Comparison of ENCODE assay signal across 8 cellular contexts in the genomic region with DNA sequence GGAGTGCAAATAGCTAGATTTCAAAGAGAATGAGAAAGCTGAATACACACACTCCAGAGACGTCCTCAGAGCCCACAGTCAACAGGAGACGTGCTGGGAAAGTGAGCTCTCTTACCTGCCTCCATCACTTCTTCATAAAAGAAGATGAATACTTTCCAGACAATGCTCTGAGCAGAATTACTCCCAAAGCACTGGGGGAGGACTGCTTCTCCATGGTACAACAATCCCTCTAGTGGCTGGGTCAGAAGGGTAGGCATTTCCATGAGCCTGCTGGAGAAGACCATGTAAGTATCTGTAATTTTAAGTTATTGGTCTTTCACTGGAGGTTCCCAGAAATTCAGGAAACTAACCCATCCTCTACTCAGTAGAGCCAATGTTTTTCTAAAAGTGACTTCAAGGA.
A peak's percentile ranks its signal among the peaks of the same experiment; 100 is the strongest.
DNase-seq lines count a peak whose midpoint lies in the region; ATAC-seq and TF ChIP-seq lines count a peak whose summit lies in the region.

No MANE protein-coding gene starts in this region.

- TF ChIP-seq CTCF in nephron (IDR thresholded peaks at IDR 0.05; ENCODE audit: unreplicated experiment in 3 of 3) (peak; percentile 26 to 44 (median 38)), esophagus muscularis mucosa (IDR thresholded peaks at IDR 0.05) (peak in 1 of 3 experiments; percentile 39)

- no peaks in the 10 kb centered on the region for H3K4me1 ChIP-seq in esophagus muscularis mucosa

- TF ChIP-seq EP300 in esophagus muscularis mucosa (IDR thresholded peaks at IDR 0.05), result no peak

- H3K36me3 Mint-ChIP-seq in nephron (ENCODE audit: low read depth), result no peaks in the 10 kb centered on the region

- ATAC-seq in HG03354 (IDR thresholded peaks at IDR 0.05; ENCODE audit: poor library complexity, severe bottlenecking, unreplicated experiment), result no peak

- 69% methylated on average over 2 of the region's 2 CpGs for WGBS in esophagus muscularis mucosa

- peaks cover 0 to 6% (median 2%) of the 10 kb centered on the region in 4 donors for H3K9me3 ChIP-seq in esophagus muscularis mucosa

- intact Hi-C loops in esophagus muscularis mucosa (cut with DNase I), result no loop called here

- peaks cover 5% of the 10 kb centered on the region for H3K4me1 Mint-ChIP-seq in nephron

- TF ChIP-seq POLR2A in esophagus muscularis mucosa (IDR thresholded peaks at IDR 0.05; ENCODE audit: low read depth), result no peak

- H3K27ac ChIP-seq in esophagus muscularis mucosa (replicated peaks in 1 of 4), result no peak overlapping the region

- peak; percentile 8 for DNase-seq in G401 (ENCODE audit: low spot score)
- DNase-seq in NCI-H2227 (lab: John Stamatoyannopoulos, UW; ENCODE audit: unreplicated experiment), result peak; percentile 42
- DNase-seq in dermis blood vessel endothelial cell, result peak; percentile 3
- DNase-seq in esophagus muscularis mucosa (ENCODE audit: extremely low spot score), result no peak
- DNase-seq in NCI-H2081 (lab: John Stamatoyannopoulos, UW), result no peak
- no peak for DNase-seq in NCI-H2107 treated with DMSO at 0.1 percent for 48 hours (lab: John Stamatoyannopoulos, UW; ENCODE audit: unreplicated experiment)

- H3K9me3 Mint-ChIP-seq in nephron, result peaks cover 12% of the 10 kb centered on the region

- H3K27me3 ChIP-seq in esophagus muscularis mucosa, result no peaks in the 10 kb centered on the region

- no peak overlapping the region for H3K4me3 Mint-ChIP-seq in nephron

- in situ Hi-C loops in G401 (cut with HindIII; ENCODE audit: low sequenced_read_pairs), result no loop called here

- peak overlapping the region in 2 of 3 experiments; percentile 36 to 59 for H3K27ac Mint-ChIP-seq in nephron

- H3K4me3 ChIP-seq in esophagus muscularis mucosa, result no peak overlapping the region

- no peaks in the 10 kb centered on the region for H3K36me3 ChIP-seq in esophagus muscularis mucosa

- no peaks in the 10 kb centered on the region for H3K27me3 Mint-ChIP-seq in nephron (ENCODE audit: low read depth)

Comparison
In these comparisons a context has a peak if more than half of its experiments do, and no peak if none do; other contexts are left out.
1. DNase-seq: peak in G401 (single experiment), NCI-H2227 (single experiment) and dermis blood vessel endothelial cell (single experiment); none in esophagus muscularis mucosa (single experiment), NCI-H2081 (0 of 2) and NCI-H2107 treated with DMSO at 0.1 percent for 48 hours (single experiment).